26 cellular contexts compared by ENCODE assay signal in the genomic region with DNA sequence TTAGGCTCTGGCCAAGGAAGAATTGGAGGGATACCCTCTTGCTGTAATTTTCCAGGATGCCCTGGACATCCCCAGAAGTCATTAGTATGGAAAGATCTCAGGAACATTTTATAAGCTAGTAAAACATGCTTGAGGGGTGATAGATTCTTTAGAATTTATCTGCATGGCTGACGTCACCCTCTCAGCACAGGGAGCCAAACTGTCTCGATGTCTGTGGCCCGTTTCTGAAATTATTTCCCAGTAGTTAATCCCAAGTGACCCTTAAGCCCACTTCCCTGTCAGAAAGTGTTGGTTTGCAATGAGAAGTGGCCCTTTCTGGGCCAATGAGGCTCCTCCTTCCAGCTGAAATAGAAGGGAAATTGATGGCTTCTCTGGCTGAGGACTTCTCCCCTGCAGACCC.
"Had no signal": no experiment of that assay in that cellular context is flagged by ENCODE, and none has a peak within 500 bp of the region (broad histone marks: within the 10 kb centered on the region; RNA-seq: fewer than 3 reads in every experiment).

No MANE protein-coding gene starts in this region.

- H3K9me3 ChIP-seq: left lung, pancreas, prostate gland, transverse colon had no signal

- ATAC-seq: activated CD8-positive, alpha-beta T cell treated with anti-CD3 and anti-CD28 coated beads for 36 hours; activated T-cell treated with anti-CD3 and anti-CD28 coated beads, Interleukin-2, amount 50 U/mL, for 4 hours; activated T-helper 17 cell treated with anti-CD3 and anti-CD28 coated beads, Interleukin-2, amount 50 U/mL, for 72 hours; effector memory CD8-positive, alpha-beta T cell; esophagus mucosa; left lung; pancreas; T-helper 17 cell; WTC11 had no signal

- H3K27me3 ChIP-seq: brain microvascular endothelial cell, left lung, pancreas, transverse colon had no signal

- DNase-seq: activated CD4-positive, alpha-beta T cell treated with anti-CD3 and anti-CD28 coated beads for 1 hour; activated CD4-positive, alpha-beta T cell treated with anti-CD3 and anti-CD28 coated beads, Interleukin-2, amount 50 U/mL, for 1 hour; activated CD8-positive, alpha-beta T cell treated with anti-CD3 and anti-CD28 coated beads for 36 hours; activated gamma-delta T cell treated with Interleukin-2 at 50 U/mL for 16 hours; activated naive CD4-positive, alpha-beta T cell treated with anti-CD3 and anti-CD28 coated beads, Interleukin-2, amount 50 U/mL, for 16 hours; activated T-cell treated with anti-CD3 and anti-CD28 coated beads, Interleukin-2, amount 50 U/mL, for 4 hours; amniotic stem cell; brain microvascular endothelial cell; caudate nucleus; cortex of kidney; effector memory CD8-positive, alpha-beta T cell; foreskin fibroblast; head of caudate nucleus; hippocampal formation; left lung; naive B cell; pancreas; retina; stimulated activated naive CD4-positive, alpha-beta T cell treated with Interleukin-2 at 50 U/mL for 16 hours; T-helper 17 cell; transverse colon had no signal

- H3K36me3 ChIP-seq: brain microvascular endothelial cell, left lung, pancreas, prostate gland, transverse colon had no signal

- H3K4me3 ChIP-seq: left lung, lung, pancreas, prostate gland, transverse colon had no signal

- H3K27ac ChIP-seq: brain microvascular endothelial cell, left lung, pancreas, prostate gland, transverse colon had no signal

- H3K4me1 ChIP-seq: pancreas, prostate gland, transverse colon had no signal
